ENCODE assay signal across 24 cellular contexts in genomic region chr2:241968417-241968816, GRCh38.
A peak's percentile ranks its signal among the peaks of the same experiment; 100 is the strongest.
DNase-seq lines count a peak whose midpoint lies in the region; ATAC-seq, FAIRE-seq and TF ChIP-seq lines count a peak whose summit lies in the region.
"Had no signal": no experiment of that assay in that cellular context is flagged by ENCODE, and none has a peak within 500 bp of the region (broad histone marks: within the 10 kb centered on the region; RNA-seq: fewer than 3 reads in every experiment).

No MANE protein-coding gene starts in this region.

- H3K4me3 ChIP-seq in DOHH2 (ENCODE audit: low read length) = peak overlapping the region; percentile 70
- no peak overlapping the region for H3K4me3 ChIP-seq in HepG2 (replicated peaks in 1 of 3; ENCODE audit: insufficient read depth in 1 of 3, low read depth in 2 of 3, low read length in 3 of 3)
- no peak overlapping the region for H3K4me3 ChIP-seq in spleen

- H3K9me3 ChIP-seq in DOHH2 (ENCODE audit: control insufficient read depth, insufficient read depth, low read length) = peaks cover 6% of the 10 kb centered on the region; the same call in 1 of the 2 replicates
- no peaks in the 10 kb centered on the region for H3K9me3 ChIP-seq in HepG2 (ENCODE audit: low read length)
- H3K9me3 ChIP-seq in spleen = no peaks in the 10 kb centered on the region

- CTCF ChIA-PET in HepG2 (lab: Yijun Ruan, JAX; ENCODE audit: low intra/inter-chr PET ratio, low total read pairs) = no interaction called here
- CTCF ChIA-PET in activated CD4-positive, alpha-beta memory T cell treated with anti-CD3 and anti-CD28 coated beads for 36 hours (lab: Charles Lee) = interaction anchor here (1.9 kb wide), 1 partner anchor 17 kb away, joined by 5 read pairs; no protein-coding TSS in a partner anchor

- H3K9me2 ChIP-seq in DOHH2 (replicated peaks; ENCODE audit: control insufficient read depth, low read length) = no peaks in the 10 kb centered on the region

- TF ChIP-seq EP300 in HepG2 (IDR thresholded peaks at IDR 0.05; ENCODE audit: low read depth in 2 of 2, low read length in 2 of 2) (no peak), HepG2 (CRISPR knock-in tag; IDR thresholded peaks at IDR 0.05; ENCODE audit: borderline replicate concordance) (no peak)

- no peak for FAIRE-seq in HepG2 (lab: Jason Lieb, UNC)

- WGBS in HepG2 (ENCODE audit: low lambda C conversion rate) = 56% methylated on average over 9 of the region's 9 CpGs
- 92 to 98% (median 94%) methylated on average over 9 of the region's 9 CpGs for WGBS in spleen, 5 donors

- H3K27me3 ChIP-seq in DOHH2 (ENCODE audit: control insufficient read depth, low read length) (no peaks in the 10 kb centered on the region), HepG2 (ENCODE audit: control insufficient read depth in 1 of 2, insufficient read depth in 2 of 2, low read length in 2 of 2) (peaks cover 5 to 28% of the 10 kb centered on the region in 2 experiments; a peak in 4 of 5 replicates), spleen (replicated peaks in 1 of 7) (no peaks in the 10 kb centered on the region)

- no peak overlapping the region for H3K4me3 Mint-ChIP-seq in activated CD4-positive, alpha-beta memory T cell treated with anti-CD3 and anti-CD28 coated beads for 36 hours
- H3K4me3 Mint-ChIP-seq: CD4-positive, alpha-beta memory T cell; H9 had no signal

- H3K36me3 Mint-ChIP-seq in activated CD4-positive, alpha-beta memory T cell treated with anti-CD3 and anti-CD28 coated beads for 36 hours = peaks cover 17% of the 10 kb centered on the region

- BruUV-seq in HepG2 (replicated peaks; lab: Mats Ljungman, UMichigan) = no TSS peak

- H3K9ac ChIP-seq in HepG2 (ENCODE audit: insufficient read depth, low read depth, low read length) = no peak overlapping the region

- peaks cover 2% of the 10 kb centered on the region for H3K9me3 Mint-ChIP-seq in activated CD4-positive, alpha-beta memory T cell treated with anti-CD3 and anti-CD28 coated beads for 36 hours
- H3K9me3 Mint-ChIP-seq: CD4-positive, alpha-beta memory T cell had no signal

- DNase-seq in activated CD4-positive, CD25-positive, alpha-beta regulatory T cell treated with anti-CD3 and anti-CD28 coated beads, Interleukin-2, amount 50 U/mL, for 72 hours = peak; percentile 16
- DNase-seq in activated CD4-positive, CD25-positive, alpha-beta regulatory T cell (lab: John Stamatoyannopoulos, UW) = no peak
- no peak for DNase-seq in HepG2 (ENCODE audit: low spot score)
- DNase-seq in spleen = peak; percentile 51
- DNase-seq in stimulated activated CD4-positive, alpha-beta T cell treated with anti-CD3 and anti-CD28 coated beads, Interleukin-4, amount 100 ng/mL, for 4 hours = no peak
- no peak for DNase-seq in activated CD4-positive, alpha-beta memory T cell treated with anti-CD3 and anti-CD28 coated beads for 36 hours
- no peak for DNase-seq in stimulated activated CD4-positive, alpha-beta T cell treated with anti-CD3 and anti-CD28 coated beads, Interleukin-2, amount 100 ng/mL, for 24 hours
- DNase-seq: 8988T; CD4-positive, alpha-beta memory T cell; DMS153; GF-D8; H9; IMR-90; Kasumi-1; MM.1S; NCI-H1105 treated with DMSO at 0.1 percent for 48 hours; NCI-H1694; NCI-H2107; NCI-H226; NCI-H524 treated with DMSO at 0.1 percent for 48 hours; PC-3; SIG-M5 had no signal

- TF ChIP-seq CTCF in DOHH2 (IDR thresholded peaks at IDR 0.05; ENCODE audit: low read depth, low read length, poor library complexity, severe bottlenecking) = no peak
- TF ChIP-seq CTCF in HepG2 (CRISPR knock-in tag; IDR thresholded peaks at IDR 0.05) = no peak
- TF ChIP-seq CTCF in spleen (IDR thresholded peaks at IDR 0.05 in 8 of 11, conservative IDR thresholded peaks at IDR 0.05 in 3 of 11) = no peak

- in situ Hi-C loops in HepG2 (cut with HindIII; ENCODE audit: extremely low pct_ligation_motif_present, low pct_unique_long_range_greater_than_20kb) = no loop called here

- H3K36me3 ChIP-seq in DOHH2 (ENCODE audit: control insufficient read depth, low read length) = no peaks in the 10 kb centered on the region
- H3K36me3 ChIP-seq in HepG2 (replicated peaks in 1 of 2; ENCODE audit: control insufficient read depth in 1 of 2, insufficient read depth in 2 of 2, low read length in 2 of 2) = no peaks in the 10 kb centered on the region
- H3K36me3 ChIP-seq in spleen = peaks cover 0 to 32% (median 0%) of the 10 kb centered on the region in 6 donors

- H3K27me3 Mint-ChIP-seq in activated CD4-positive, alpha-beta memory T cell treated with anti-CD3 and anti-CD28 coated beads for 36 hours = no peaks in the 10 kb centered on the region
- H3K27me3 Mint-ChIP-seq: CD4-positive, alpha-beta memory T cell had no signal

- H3K27ac ChIP-seq in DOHH2 (ENCODE audit: low read depth, low read length) (peak overlapping the region; percentile 95), HepG2 (ENCODE audit: extremely low read length, insufficient read depth, low read length) (no peak overlapping the region), spleen (peak overlapping the region in 2 of 8 donors; percentile 32 to 38)
- H3K27ac ChIP-seq: RWPE1 had no signal

- H3K79me2 ChIP-seq in DOHH2 (ENCODE audit: control insufficient read depth, low read length) (no peaks in the 10 kb centered on the region), HepG2 (ENCODE audit: insufficient read depth, low read length) (no peaks in the 10 kb centered on the region)

- no peak for TF ChIP-seq RAD21 in HepG2 (CRISPR knock-in tag; IDR thresholded peaks at IDR 0.05)

- no peak for ATAC-seq in HepG2
- ATAC-seq: PC-3 had no signal

- H2AFZ ChIP-seq in HepG2 (ENCODE audit: low read length) = no peak overlapping the region

- POLR2A ChIA-PET in HepG2 (lab: Yijun Ruan, JAX) = interaction anchor here (0.6 kb wide), 1 partner anchor 253 kb away, joined by 3 read pairs; no protein-coding TSS in a partner anchor
- POLR2A ChIA-PET in activated CD4-positive, alpha-beta memory T cell treated with anti-CD3 and anti-CD28 coated beads for 36 hours (lab: Charles Lee) = no interaction called here

- no peak overlapping the region for H3K27ac Mint-ChIP-seq in activated CD4-positive, alpha-beta memory T cell treated with anti-CD3 and anti-CD28 coated beads for 36 hours
- H3K27ac Mint-ChIP-seq: H9 had no signal

- H4K20me1 ChIP-seq in DOHH2 (ENCODE audit: control insufficient read depth, insufficient read depth, low read depth, low read length) (no peaks in the 10 kb centered on the region), HepG2 (ENCODE audit: insufficient read depth, low read length) (no peaks in the 10 kb centered on the region)

- TF ChIP-seq POLR2A in HepG2 (IDR thresholded peaks at IDR 0.05; ENCODE audit: insufficient read depth in 1 of 2, low read depth in 2 of 2, low read length in 2 of 2) = no peak
- no peak for TF ChIP-seq POLR2A in spleen (IDR thresholded peaks at IDR 0.05)

- peaks cover 7% of the 10 kb centered on the region for H3F3A ChIP-seq in DOHH2 (ENCODE audit: control insufficient read depth, insufficient read depth)

- H3K4me1 ChIP-seq in DOHH2 (ENCODE audit: control insufficient read depth, low read length) (peaks cover 52% of the 10 kb centered on the region), HepG2 (ENCODE audit: insufficient read depth, low read length) (peaks cover 14% of the 10 kb centered on the region), spleen (peaks cover 11 to 48% (median 35%) of the 10 kb centered on the region in 6 donors)

- H3K4me1 Mint-ChIP-seq in activated CD4-positive, alpha-beta memory T cell treated with anti-CD3 and anti-CD28 coated beads for 36 hours (ENCODE audit: low read depth) = peaks cover 21% of the 10 kb centered on the region

- peak overlapping the region; percentile 75 for H3K4me2 ChIP-seq in DOHH2 (ENCODE audit: low read length)
- no peak overlapping the region for H3K4me2 ChIP-seq in HepG2 (ENCODE audit: low read depth, low read length)

- intact Hi-C loops in HepG2 (cut with micrococcal nuclease; ENCODE audit: unreplicated experiment) (no loop called here), spleen (cut with DNase I; ENCODE audit: low total_unique reads) (no loop called here)
- intact Hi-C loops in activated CD4-positive, alpha-beta memory T cell treated with anti-CD3 and anti-CD28 coated beads for 36 hours (cut with micrococcal nuclease) = loop anchor here (5.0 kb wide), 1 partner anchor 119 kb away; no protein-coding TSS in a partner anchor

TF ChIP-seq in HepG2, 621 proteins besides CTCF, POLR2A, EP300 and RAD21:
- TF ChIP-seq ZNF335 (CRISPR knock-in tag; IDR thresholded peaks at IDR 0.05) (no peak), PREB (CRISPR knock-in tag; IDR thresholded peaks at IDR 0.05) (no peak), CREB1 (IDR thresholded peaks at IDR 0.05) (peak; percentile 61; the same call in 1 of the 2 replicates), CREB1 (CRISPR knock-in tag; IDR thresholded peaks at IDR 0.05) (no peak), ZNF558 (CRISPR knock-in tag; IDR thresholded peaks at IDR 0.05; ENCODE audit: borderline replicate concordance) (no peak), POGZ (CRISPR knock-in tag; IDR thresholded peaks at IDR 0.05) (no peak), KMT2B (CRISPR knock-in tag; IDR thresholded peaks at IDR 0.05) (no peak), BRCA1 (CRISPR knock-in tag; IDR thresholded peaks at IDR 0.05) (no peak), THAP11 (CRISPR knock-in tag; IDR thresholded peaks at IDR 0.05) (no peak)
TF ChIP-seq in HepG2: peak in this region for 1.

Comparison
In these comparisons a context has a peak if more than half of its experiments do, and no peak if none do; other contexts are left out.
1. DNase-seq: peak in activated CD4-positive, CD25-positive, alpha-beta regulatory T cell treated with anti-CD3 and anti-CD28 coated beads, Interleukin-2, amount 50 U/mL, for 72 hours (single experiment) and spleen (single experiment); none in activated CD4-positive, CD25-positive, alpha-beta regulatory T cell (0 of 4), HepG2 (single experiment), stimulated activated CD4-positive, alpha-beta T cell treated with anti-CD3 and anti-CD28 coated beads, Interleukin-4, amount 100 ng/mL, for 4 hours (0 of 2), activated CD4-positive, alpha-beta memory T cell treated with anti-CD3 and anti-CD28 coated beads for 36 hours (single experiment) and stimulated activated CD4-positive, alpha-beta T cell treated with anti-CD3 and anti-CD28 coated beads, Interleukin-2, amount 100 ng/mL, for 24 hours (0 of 2).